Comparison of ENCODE assay signal across 8 cellular contexts in the genomic region with DNA sequence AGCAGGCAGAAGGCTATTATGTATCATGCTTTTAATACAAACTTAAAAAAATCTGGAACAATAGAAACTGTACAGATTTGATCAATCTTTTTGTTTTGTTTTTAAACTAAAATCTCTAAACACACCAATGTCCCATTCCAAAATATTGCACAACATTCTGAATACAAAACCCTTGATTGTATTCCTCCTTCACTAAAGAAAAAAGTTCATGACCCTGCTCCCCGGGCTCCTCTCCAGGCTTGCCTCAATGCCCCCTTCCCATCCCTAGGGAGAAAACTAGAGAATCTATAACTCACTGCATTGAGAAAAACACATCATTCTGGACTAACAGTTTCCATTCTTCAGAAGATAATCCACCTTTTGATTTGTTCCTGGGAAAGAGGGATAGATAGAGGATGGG. TPM values are rescaled to one million over a fixed set of nuclear protein-coding genes. Genes with fewer than 3 reads are reported as not detected.
A peak's percentile ranks its signal among the peaks of the same experiment; 100 is the strongest.
DNase-seq lines count a peak whose midpoint lies in the region; ATAC-seq, FAIRE-seq and TF ChIP-seq lines count a peak whose summit lies in the region.
"Not testable (repeated sequence)": the region's sequence is repeated elsewhere in the genome, so short reads cannot be mapped to it uniquely, and the experiment has no call there.

No MANE protein-coding gene starts in this region.

- WGBS in right cardiac atrium: 54% methylated on average over 1 of the region's 1 CpG

- not testable (repeated sequence) for ATAC-seq in right cardiac atrium; stimulated activated naive B cell treated with anti-CD40 and anti-IgM and Interleukin-4, amounts not matched to agents 10 μg/mL and 1 μg/mL and 100 μg/mL, for 72 hours (replicated peaks)
- ATAC-seq in sciatic nerve: peak; percentile 77

- peaks cover 15% of the 10 kb centered on the region for H3K36me3 Mint-ChIP-seq in astrocyte (ENCODE audit: low read depth, unreplicated experiment)
- peaks cover 31 to 62% of the 10 kb centered on the region in 2 donors for H3K36me3 Mint-ChIP-seq in stimulated activated naive B cell treated with anti-CD40 and anti-IgM and Interleukin-4, amounts not matched to agents 10 μg/mL and 1 μg/mL and 100 μg/mL, for 72 hours

- not testable (repeated sequence) for H3K27me3 ChIP-seq in ACC112 (ENCODE audit: insufficient read depth, low read length); astrocyte (ENCODE audit: insufficient read depth, low read length); dorsolateral prefrontal cortex; right cardiac atrium (ENCODE audit: control insufficient read depth, insufficient read depth)

- CTCF ChIA-PET in OCI-LY7 (lab: Charles Lee; ENCODE audit: unreplicated experiment): not testable (repeated sequence)

- not testable (repeated sequence) for H3K9me3 Mint-ChIP-seq in astrocyte (ENCODE audit: unreplicated experiment); stimulated activated naive B cell treated with anti-CD40 and anti-IgM and Interleukin-4, amounts not matched to agents 10 μg/mL and 1 μg/mL and 100 μg/mL, for 72 hours

- H4K20me1 ChIP-seq in OCI-LY7 (ENCODE audit: insufficient read depth, low read length): not testable (repeated sequence)
- H4K20me1 ChIP-seq in astrocyte (ENCODE audit: insufficient read depth, low read length): peaks cover 69% of the 10 kb centered on the region

- H3K4me3 ChIP-seq in ACC112 (ENCODE audit: low read depth, low read length); OCI-LY7 (ENCODE audit: low read depth, low read length, poor library complexity, severe bottlenecking); astrocyte (ENCODE audit: insufficient read depth, low read depth, low read length); dorsolateral prefrontal cortex; fibroblast of the aortic adventitia (ENCODE audit: low read depth, low read length); right cardiac atrium (ENCODE audit: low read length): not testable (repeated sequence)

- not testable (repeated sequence) for H3K4me1 ChIP-seq in ACC112 (ENCODE audit: control insufficient read depth, insufficient read depth, low read length, unreplicated experiment); OCI-LY7 (ENCODE audit: insufficient read depth, low read length, poor library complexity, severe bottlenecking); astrocyte (ENCODE audit: insufficient read depth, low read length)
- peaks cover 14% of the 10 kb centered on the region for H3K4me1 ChIP-seq in right cardiac atrium (ENCODE audit: control insufficient read depth, insufficient read depth, low read length)

- H3K4me1 Mint-ChIP-seq in astrocyte (ENCODE audit: low read depth, unreplicated experiment): not testable (repeated sequence)
- peaks cover 27 to 30% of the 10 kb centered on the region in 2 donors for H3K4me1 Mint-ChIP-seq in stimulated activated naive B cell treated with anti-CD40 and anti-IgM and Interleukin-4, amounts not matched to agents 10 μg/mL and 1 μg/mL and 100 μg/mL, for 72 hours

- H3K27ac ChIP-seq in ACC112 (ENCODE audit: low read depth, low read length) (0 out of 2 replicates have a peak overlapping the region, but pooled peaks have one; percentile 13), dorsolateral prefrontal cortex (peak overlapping the region in 49 of 59 donors; percentile 2 to 100 (median 74))
- not testable (repeated sequence) for H3K27ac ChIP-seq in OCI-LY7 (ENCODE audit: low read depth, low read length, poor library complexity, severe bottlenecking); astrocyte (ENCODE audit: low read depth, low read length); right cardiac atrium (ENCODE audit: low read length)

- POLR2A ChIA-PET in OCI-LY7 (lab: Charles Lee): not testable (repeated sequence)

- DNase-seq in OCI-LY7 (ENCODE audit: low spot score); astrocyte (ENCODE audit: low read depth); dorsolateral prefrontal cortex; sciatic nerve (ENCODE audit: low spot score); stimulated activated naive B cell treated with anti-CD40 and anti-IgM and Interleukin-4, amounts not matched to agents 10 μg/mL and 1 μg/mL and 100 μg/mL, for 72 hours: not testable (repeated sequence)
- DNase-seq in fibroblast of the aortic adventitia (ENCODE audit: low read depth) (peak; percentile 35), right cardiac atrium (peak in 2 of 3 donors; percentile 57 to 81)

- not testable (repeated sequence) for H3K4me2 ChIP-seq in OCI-LY7 (ENCODE audit: low read length); astrocyte (ENCODE audit: low read length)

- not testable (repeated sequence) for H3K9ac ChIP-seq in astrocyte (ENCODE audit: low read length)

- TF ChIP-seq CTCF in OCI-LY7 (conservative IDR thresholded peaks at IDR 0.05; ENCODE audit: low read length); astrocyte (IDR thresholded peaks at IDR 0.05; ENCODE audit: insufficient read depth, low read depth, low read length); dorsolateral prefrontal cortex (IDR thresholded peaks at IDR 0.05 in 54 of 56, conservative IDR thresholded peaks at IDR 0.05 in 2 of 56; ENCODE audit: low read depth in 1 of 56, partially characterized antibody in 56 of 56); fibroblast of the aortic adventitia (IDR thresholded peaks at IDR 0.05; ENCODE audit: insufficient read depth, low read length): not testable (repeated sequence)

- H3K79me2 ChIP-seq in ACC112 (ENCODE audit: control insufficient read depth, insufficient read depth, low read length, unreplicated experiment) (peaks cover 13% of the 10 kb centered on the region), astrocyte (ENCODE audit: insufficient read depth, low read length) (peaks cover 49% of the 10 kb centered on the region)
- H3K79me2 ChIP-seq in OCI-LY7 (ENCODE audit: insufficient read depth, low read depth, low read length): not testable (repeated sequence)

- not testable (repeated sequence) for H3K27me3 Mint-ChIP-seq in astrocyte (ENCODE audit: low read depth, unreplicated experiment); stimulated activated naive B cell treated with anti-CD40 and anti-IgM and Interleukin-4, amounts not matched to agents 10 μg/mL and 1 μg/mL and 100 μg/mL, for 72 hours

- peak; percentile 52 for FAIRE-seq in astrocyte (lab: Jason Lieb, UNC)

- H3K9me2 ChIP-seq in OCI-LY7 (ENCODE audit: insufficient read depth, low read length): not testable (repeated sequence)

- H2AFZ ChIP-seq in ACC112 (ENCODE audit: low read length, unreplicated experiment); OCI-LY7 (ENCODE audit: low read length); astrocyte (ENCODE audit: low read depth, low read length): not testable (repeated sequence)

- BruUV-seq in OCI-LY7 (replicated peaks; lab: Mats Ljungman, UMichigan): TSS peak; percentile 64

- peak overlapping the region; percentile 4 for H3K27ac Mint-ChIP-seq in astrocyte (ENCODE audit: unreplicated experiment)
- peak overlapping the region; percentile 37 for H3K27ac Mint-ChIP-seq in stimulated activated naive B cell treated with anti-CD40 and anti-IgM and Interleukin-4, amounts not matched to agents 10 μg/mL and 1 μg/mL and 100 μg/mL, for 72 hours

- H3K36me3 ChIP-seq in ACC112 (ENCODE audit: insufficient read depth, low read length): not testable (repeated sequence)
- H3K36me3 ChIP-seq in OCI-LY7 (ENCODE audit: insufficient read depth, low read length): peaks cover 73% of the 10 kb centered on the region
- peaks cover 28% of the 10 kb centered on the region for H3K36me3 ChIP-seq in astrocyte (ENCODE audit: insufficient read depth, low read length)

- H3K9me3 ChIP-seq in OCI-LY7 (ENCODE audit: low read length); astrocyte (ENCODE audit: insufficient read depth, low read depth, low read length); right cardiac atrium (ENCODE audit: control insufficient read depth, low read length): not testable (repeated sequence)

- intact Hi-C loops in OCI-LY7 (cut with micrococcal nuclease; ENCODE audit: unreplicated experiment); dorsolateral prefrontal cortex (cut with DNase I); right cardiac atrium (cut with DNase I); sciatic nerve (cut with DNase I): not testable (repeated sequence)

- H3K4me3 Mint-ChIP-seq in astrocyte (ENCODE audit: unreplicated experiment); stimulated activated naive B cell treated with anti-CD40 and anti-IgM and Interleukin-4, amounts not matched to agents 10 μg/mL and 1 μg/mL and 100 μg/mL, for 72 hours: not testable (repeated sequence)

RNA-seq across cellular contexts. Expression of gene TOB2, which starts 13.1 kb away (rescaled TPM):
- total RNA-seq in OCI-LY7 (2014; rRNA removed; shearing (Covaris generic)): 13.5 and 13.9 TPM in 2 replicates
- 19.9 and 27.0 TPM in 2 replicates for total RNA-seq in OCI-LY7 (2022)
- 48.1 and 54.6 TPM in 2 replicates for total RNA-seq in astrocyte
- 100 to 1,000 TPM in 4 of 120 experiments, 10 to 100 TPM in 116; 33.6 to 113 (median 52.3) TPM for total RNA-seq in dorsolateral prefrontal cortex
- 25.4 and 40.1 TPM in 2 replicates for total RNA-seq in fibroblast of the aortic adventitia (ENCODE audit: low replicate concordance)
- 10 to 100 TPM; 52.3 to 72.7 (median 69.4) TPM for total RNA-seq in right cardiac atrium
- 39.4 TPM for polyA plus RNA-seq in right cardiac atrium
- total RNA-seq in sciatic nerve: 67.7 TPM

RNA-seq across cellular contexts. Expression of gene PHF5A, which starts 35.0 kb away (rescaled TPM):
- 87.9 and 98.8 TPM in 2 replicates for total RNA-seq in OCI-LY7 (2014; rRNA removed; shearing (Covaris generic))
- total RNA-seq in OCI-LY7 (2022) (60.9 and 62.1 TPM in 2 replicates), astrocyte (25.3 and 30.9 TPM in 2 replicates), dorsolateral prefrontal cortex (10 to 100 TPM; 10.3 to 36.8 (median 22.3) TPM), fibroblast of the aortic adventitia (ENCODE audit: low replicate concordance) (34.6 and 35.7 TPM in 2 replicates), right cardiac atrium (10 to 100 TPM; 22.4 to 26.0 (median 25.0) TPM), sciatic nerve (26.9 TPM)
- polyA plus RNA-seq in right cardiac atrium: 34.6 TPM

RNA-seq across cellular contexts. Expression of gene ACO2, which starts 35.4 kb away (rescaled TPM):
- 61.5 and 69.0 TPM in 2 replicates for total RNA-seq in OCI-LY7 (2014; rRNA removed; shearing (Covaris generic))
- total RNA-seq in OCI-LY7 (2022) (102 and 107 TPM in 2 replicates), astrocyte (67.2 and 73.7 TPM in 2 replicates), dorsolateral prefrontal cortex (100 to 1,000 TPM; 173 to 339 (median 261) TPM), fibroblast of the aortic adventitia (ENCODE audit: low replicate concordance) (42.2 and 45.9 TPM in 2 replicates), right cardiac atrium (100 to 1,000 TPM; 532 to 611 (median 544) TPM), sciatic nerve (68.0 TPM)
- 471 TPM for polyA plus RNA-seq in right cardiac atrium

RNA-seq across cellular contexts. Expression of gene TEF, which starts 51.7 kb away (rescaled TPM):
- 4.3 and 6.8 TPM in 2 replicates for total RNA-seq in OCI-LY7 (2014; rRNA removed; shearing (Covaris generic))
- total RNA-seq in OCI-LY7 (2022): 6.1 and 7.0 TPM in 2 replicates
- total RNA-seq in astrocyte: 5.9 and 6.3 TPM in 2 replicates
- 100 to 1,000 TPM in 77 of 120 experiments, 10 to 100 TPM in 43; 47.8 to 173 (median 111) TPM for total RNA-seq in dorsolateral prefrontal cortex
- total RNA-seq in fibroblast of the aortic adventitia (ENCODE audit: low replicate concordance): 14.8 and 17.4 TPM in 2 replicates
- 10 to 100 TPM; 12.4 to 27.5 (median 22.6) TPM for total RNA-seq in right cardiac atrium
- 22.1 TPM for polyA plus RNA-seq in right cardiac atrium
- total RNA-seq in sciatic nerve: 36.5 TPM
